16 cellular contexts compared by ENCODE assay signal in the genomic region with DNA sequence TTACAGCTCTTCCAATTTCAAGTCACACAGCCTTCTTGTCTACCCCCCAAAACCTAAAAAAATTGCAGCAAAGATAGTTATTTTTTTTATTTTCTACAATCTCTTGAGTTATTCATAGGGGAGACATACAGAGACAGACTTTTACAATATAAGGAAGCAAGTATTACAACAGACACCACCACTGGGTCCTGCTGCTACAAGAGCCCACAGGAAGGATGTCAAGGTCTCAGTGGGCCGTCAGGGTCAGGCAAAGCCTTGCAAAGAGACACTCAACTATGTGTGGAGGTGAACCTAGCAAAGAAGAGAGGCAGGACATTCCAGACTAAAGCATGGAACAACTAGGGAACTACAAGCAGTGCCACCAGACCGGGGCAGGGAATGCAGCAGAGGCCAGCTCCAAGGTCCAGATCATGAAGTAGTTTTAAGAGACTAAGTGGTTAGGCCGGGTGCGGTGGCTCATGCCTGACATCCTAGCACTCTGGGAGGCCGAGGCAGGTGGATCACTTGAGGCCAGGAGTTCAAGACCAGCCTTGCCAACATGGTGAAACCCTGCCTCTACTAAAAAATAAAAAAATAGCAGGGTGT.
"Had no signal": no experiment of that assay in that cellular context is flagged by ENCODE, and none has a peak within 500 bp of the region (broad histone marks: within the 10 kb centered on the region; RNA-seq: fewer than 3 reads in every experiment).

No MANE protein-coding gene starts in this region.

- H3K9me3 ChIP-seq: colonic mucosa, gastrocnemius medialis, heart right ventricle, left lung, testis had no signal

- FAIRE-seq: islet of Langerhans had no signal

- ATAC-seq: activated CD8-positive, alpha-beta T cell treated with anti-CD3 and anti-CD28 coated beads for 36 hours; heart right ventricle; left lung had no signal

- H3K27ac ChIP-seq: colonic mucosa, epithelial cell of prostate, heart right ventricle, left lung, testis, VCaP had no signal

- H3K9me3 Mint-ChIP-seq: activated CD8-positive, alpha-beta T cell treated with anti-CD3 and anti-CD28 coated beads for 36 hours; nephron progenitor cell; stimulated activated naive CD8-positive, alpha-beta T cell treated with anti-CD3 and anti-CD28 coated beads, Interleukin-15, Interleukin-2, amounts not matched to agents 100 ng/mL and 50 ng/mL, for 24 hours had no signal

- H3K4me3 ChIP-seq: colonic mucosa, gastrocnemius medialis, heart right ventricle, left lung, testis had no signal

- H3K27me3 ChIP-seq: colonic mucosa, gastrocnemius medialis, heart right ventricle, left lung, testis had no signal

- H3K4me1 ChIP-seq: colonic mucosa had no signal

- H3K36me3 ChIP-seq: colonic mucosa, gastrocnemius medialis, heart right ventricle, left lung had no signal

- DNase-seq: activated CD8-positive, alpha-beta memory T cell treated with anti-CD3 and anti-CD28 coated beads, Interleukin-2, amount 50 U/mL, for 48 hours; activated CD8-positive, alpha-beta T cell treated with anti-CD3 and anti-CD28 coated beads for 36 hours; activated naive CD4-positive, alpha-beta T cell treated with Interleukin-2 at 50 U/mL for 16 hours; colonic mucosa; effector memory CD4-positive, alpha-beta T cell; gastrocnemius medialis; heart right ventricle; left lung; nephron progenitor cell; stimulated activated CD4-positive, alpha-beta T cell treated with anti-CD3 and anti-CD28 coated beads, Interleukin-4, amount 100 ng/mL, for 1 hour; stimulated activated CD8-positive, alpha-beta memory T cell treated with anti-CD3 and anti-CD28 coated beads, Interleukin-4, amount 100 ng/mL, for 48 hours; testis had no signal

- H3K27ac Mint-ChIP-seq: activated CD8-positive, alpha-beta T cell treated with anti-CD3 and anti-CD28 coated beads for 36 hours; nephron progenitor cell; stimulated activated naive CD8-positive, alpha-beta T cell treated with anti-CD3 and anti-CD28 coated beads, Interleukin-15, Interleukin-2, amounts not matched to agents 100 ng/mL and 50 ng/mL, for 24 hours had no signal

- H3K4me3 Mint-ChIP-seq: activated CD8-positive, alpha-beta T cell treated with anti-CD3 and anti-CD28 coated beads for 36 hours; nephron progenitor cell; stimulated activated naive CD8-positive, alpha-beta T cell treated with anti-CD3 and anti-CD28 coated beads, Interleukin-15, Interleukin-2, amounts not matched to agents 100 ng/mL and 50 ng/mL, for 24 hours had no signal
